25 cellular contexts compared by ENCODE assay signal in the genomic region with DNA sequence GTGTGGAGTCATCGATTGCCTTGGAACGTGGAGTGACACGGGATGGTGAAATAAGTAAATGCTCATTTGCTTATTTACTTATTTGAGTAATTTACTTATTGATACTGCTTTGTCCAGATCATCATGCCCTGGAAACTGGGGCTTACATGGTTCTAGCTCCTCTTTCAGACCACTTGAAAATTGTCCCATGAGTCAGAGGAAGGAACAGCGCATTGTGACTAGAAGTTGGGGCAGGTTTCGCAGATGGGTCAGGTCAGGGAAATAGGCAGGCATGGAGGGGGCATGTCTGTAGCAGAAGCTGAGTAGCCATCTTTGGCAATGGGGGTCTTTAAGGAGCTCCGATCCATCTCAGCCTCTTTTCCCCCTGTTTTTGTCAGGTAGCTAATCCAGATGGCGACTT.
A peak's percentile ranks its signal among the peaks of the same experiment; 100 is the strongest.
DNase-seq lines count a peak whose midpoint lies in the region; ATAC-seq, FAIRE-seq and TF ChIP-seq lines count a peak whose summit lies in the region.
"Had no signal": no experiment of that assay in that cellular context is flagged by ENCODE, and none has a peak within 500 bp of the region (broad histone marks: within the 10 kb centered on the region; RNA-seq: fewer than 3 reads in every experiment).

No MANE protein-coding gene starts in this region.

- H3K27me3 Mint-ChIP-seq in activated CD8-positive, alpha-beta T cell treated with anti-CD3 and anti-CD28 coated beads for 36 hours, result no peaks in the 10 kb centered on the region
- H3K27me3 Mint-ChIP-seq in activated CD8-positive, alpha-beta T cell treated with anti-CD3 and anti-CD28 coated beads, Interleukin-2, amount 10 ng/mL, durations not matched to agents 7 days and 5 days (ENCODE audit: low read depth), result no peaks in the 10 kb centered on the region
- H3K27me3 Mint-ChIP-seq: central memory CD8-positive, alpha-beta T cell; dendritic cell treated with granulocyte-macrophage colony-stimulating factor and Interleukin-4, amounts not matched to agents 40 ng/mL and 50 ng/mL, for 4 days; naive B cell had no signal

- intact Hi-C loops in activated CD8-positive, alpha-beta T cell treated with anti-CD3 and anti-CD28 coated beads for 36 hours (cut with micrococcal nuclease), result no loop called here
- intact Hi-C loops in left colon (cut with DNase I, micrococcal nuclease), result no loop called here

- H3K4me2 ChIP-seq in Loucy (ENCODE audit: low read depth, low read length, poor library complexity, severe bottlenecking), result peak overlapping the region; percentile 59
- H3K4me2 ChIP-seq: PC-9 had no signal

- no peak for ATAC-seq in activated CD8-positive, alpha-beta T cell treated with anti-CD3 and anti-CD28 coated beads for 36 hours
- no peak for ATAC-seq in activated CD8-positive, alpha-beta T cell treated with anti-CD3 and anti-CD28 coated beads, Interleukin-2, amount 10 ng/mL, durations not matched to agents 7 days and 5 days
- ATAC-seq in GM19395 (IDR thresholded peaks at IDR 0.05; ENCODE audit: unreplicated experiment), result peak; percentile 4
- ATAC-seq in left colon, result no peak

- H3K27ac ChIP-seq in neutrophil, result peak overlapping the region; percentile 34
- H3K27ac ChIP-seq: GM23248, PC-9, vagina had no signal

- H3K9me2 ChIP-seq in Loucy (replicated peaks; ENCODE audit: low read depth, low read length), result no peaks in the 10 kb centered on the region

- H3K4me1 ChIP-seq in Loucy (ENCODE audit: insufficient read depth, low read length, poor library complexity, severe bottlenecking) (peaks cover 19% of the 10 kb centered on the region), neutrophil (ENCODE audit: control insufficient read depth in 1 of 2, insufficient read depth in 1 of 2, low read depth in 1 of 2, low read length in 1 of 2) (no peaks in the 10 kb centered on the region)
- H3K4me1 ChIP-seq: vagina had no signal

- no peak overlapping the region for H3K9ac ChIP-seq in Loucy (ENCODE audit: low read depth, low read length, poor library complexity, severe bottlenecking)
- H3K9ac ChIP-seq: GM23248 had no signal

- H3K9me3 ChIP-seq in Loucy (ENCODE audit: insufficient read depth, low read depth, low read length), result no peaks in the 10 kb centered on the region
- H3K9me3 ChIP-seq in neutrophil, result peaks cover 8% of the 10 kb centered on the region
- H3K9me3 ChIP-seq: MG63, vagina had no signal

- H3K27me3 ChIP-seq in Loucy (ENCODE audit: insufficient read depth, low read length, poor library complexity, severe bottlenecking), result no peaks in the 10 kb centered on the region
- no peaks in the 10 kb centered on the region for H3K27me3 ChIP-seq in neutrophil
- H3K27me3 ChIP-seq: vagina had no signal

- H3F3A ChIP-seq in Loucy (ENCODE audit: low read depth), result peaks cover 5% of the 10 kb centered on the region; the same call in 1 of the 2 replicates

- peaks cover 43% of the 10 kb centered on the region for H3K4me1 Mint-ChIP-seq in activated CD8-positive, alpha-beta T cell treated with anti-CD3 and anti-CD28 coated beads for 36 hours (ENCODE audit: low read depth)
- peaks cover 25% of the 10 kb centered on the region for H3K4me1 Mint-ChIP-seq in activated CD8-positive, alpha-beta T cell treated with anti-CD3 and anti-CD28 coated beads, Interleukin-2, amount 10 ng/mL, durations not matched to agents 7 days and 5 days (ENCODE audit: low read depth)

- H3K27ac Mint-ChIP-seq in activated CD8-positive, alpha-beta T cell treated with anti-CD3 and anti-CD28 coated beads for 36 hours, result peak overlapping the region; percentile 71
- no peak overlapping the region for H3K27ac Mint-ChIP-seq in activated CD8-positive, alpha-beta T cell treated with anti-CD3 and anti-CD28 coated beads, Interleukin-2, amount 10 ng/mL, durations not matched to agents 7 days and 5 days
- H3K27ac Mint-ChIP-seq: activated T-helper 2 cell treated with anti-CD3 and anti-CD28 coated beads, Interferon-gamma antibody, Interleukin-2, Interleukin-4, amounts not matched to agents 10 μg/mL and 5 μg/mL and 100 μg/mL, durations not matched to agents 14 hours and 24 hours and 36 hours; dendritic cell treated with granulocyte-macrophage colony-stimulating factor and Interleukin-4, amounts not matched to agents 40 ng/mL and 50 ng/mL, for 4 days; naive B cell had no signal

- no peak for DNase-seq in activated CD8-positive, alpha-beta T cell treated with anti-CD3 and anti-CD28 coated beads for 36 hours
- no peak for DNase-seq in activated CD8-positive, alpha-beta T cell treated with anti-CD3 and anti-CD28 coated beads, Interleukin-2, amount 10 ng/mL, durations not matched to agents 7 days and 5 days
- DNase-seq in left colon (no peak), urothelium cell line (ENCODE audit: low spot score) (no peak), CD1c-positive myeloid dendritic cell (ENCODE audit: extremely low spot score) (no peak)
- DNase-seq: activated CD8-positive, alpha-beta memory T cell treated with anti-CD3 and anti-CD28 coated beads, Interleukin-2, amount 50 U/mL, for 4 hours; DMS53; GM23248; hippocampal formation; MG63; naive B cell; NCI-H1105 treated with DMSO at 0.1 percent for 48 hours; NCI-H2029; NCI-H526 treated with DMSO at 0.1 percent for 48 hours; PC-9; SHP77; stimulated activated naive CD4-positive, alpha-beta T cell treated with Interleukin-2 at 50 U/mL for 16 hours had no signal

- POLR2A ChIA-PET in activated CD8-positive, alpha-beta T cell treated with anti-CD3 and anti-CD28 coated beads for 36 hours (lab: Charles Lee), result interaction anchor here (0.8 kb wide), 1 partner anchor 73 kb away, joined by 3 read pairs; no protein-coding TSS in a partner anchor
- POLR2A ChIA-PET in activated CD8-positive, alpha-beta T cell treated with anti-CD3 and anti-CD28 coated beads, Interleukin-2, amount 10 ng/mL, durations not matched to agents 7 days and 5 days (lab: Charles Lee), result interaction anchor here (0.5 to 0.6 kb wide), 2 partner anchors 214 to 237 kb away, joined by 3 to 5 read pairs; no protein-coding TSS in a partner anchor

- H3K4me3 Mint-ChIP-seq in activated CD8-positive, alpha-beta T cell treated with anti-CD3 and anti-CD28 coated beads for 36 hours, result no peak overlapping the region
- no peak overlapping the region for H3K4me3 Mint-ChIP-seq in activated CD8-positive, alpha-beta T cell treated with anti-CD3 and anti-CD28 coated beads, Interleukin-2, amount 10 ng/mL, durations not matched to agents 7 days and 5 days
- H3K4me3 Mint-ChIP-seq: central memory CD8-positive, alpha-beta T cell; dendritic cell treated with granulocyte-macrophage colony-stimulating factor and Interleukin-4, amounts not matched to agents 40 ng/mL and 50 ng/mL, for 4 days; naive B cell had no signal

- peaks cover 47% of the 10 kb centered on the region for H3K36me3 Mint-ChIP-seq in activated CD8-positive, alpha-beta T cell treated with anti-CD3 and anti-CD28 coated beads for 36 hours (ENCODE audit: low read depth)
- peaks cover 78% of the 10 kb centered on the region for H3K36me3 Mint-ChIP-seq in activated CD8-positive, alpha-beta T cell treated with anti-CD3 and anti-CD28 coated beads, Interleukin-2, amount 10 ng/mL, durations not matched to agents 7 days and 5 days (ENCODE audit: low read depth)

- H2AFZ ChIP-seq in Loucy (ENCODE audit: low read length), result no peak overlapping the region
- H2AFZ ChIP-seq: GM23248, PC-9 had no signal

- H3K36me3 ChIP-seq in Loucy (ENCODE audit: insufficient read depth, low read length), result peaks cover 92% of the 10 kb centered on the region
- H3K36me3 ChIP-seq in neutrophil, result peaks cover 100% of the 10 kb centered on the region
- H3K36me3 ChIP-seq: MG63 had no signal

- no peak for FAIRE-seq in urothelium cell line (lab: Jason Lieb, UNC)
- FAIRE-seq: G401.6 had no signal

- H3K9me3 Mint-ChIP-seq in activated CD8-positive, alpha-beta T cell treated with anti-CD3 and anti-CD28 coated beads for 36 hours, result no peaks in the 10 kb centered on the region
- no peaks in the 10 kb centered on the region for H3K9me3 Mint-ChIP-seq in activated CD8-positive, alpha-beta T cell treated with anti-CD3 and anti-CD28 coated beads, Interleukin-2, amount 10 ng/mL, durations not matched to agents 7 days and 5 days (ENCODE audit: insufficient read depth)
- H3K9me3 Mint-ChIP-seq: activated T-helper 2 cell treated with anti-CD3 and anti-CD28 coated beads, Interferon-gamma antibody, Interleukin-2, Interleukin-4, amounts not matched to agents 10 μg/mL and 5 μg/mL and 100 μg/mL, durations not matched to agents 14 hours and 24 hours and 36 hours; central memory CD8-positive, alpha-beta T cell; dendritic cell treated with granulocyte-macrophage colony-stimulating factor and Interleukin-4, amounts not matched to agents 40 ng/mL and 50 ng/mL, for 4 days; naive B cell had no signal

- CTCF ChIA-PET in activated CD8-positive, alpha-beta T cell treated with anti-CD3 and anti-CD28 coated beads for 36 hours (lab: Charles Lee), result interaction anchor here (0.8 to 1.5 kb wide), 3 partner anchors 14 to 89 kb away, joined by 3 read pairs; no protein-coding TSS in a partner anchor
- CTCF ChIA-PET in activated CD8-positive, alpha-beta T cell treated with anti-CD3 and anti-CD28 coated beads, Interleukin-2, amount 10 ng/mL, durations not matched to agents 7 days and 5 days (lab: Charles Lee), result interaction anchor here (1.2 kb wide), 1 partner anchor 34 kb away, joined by 3 read pairs; no protein-coding TSS in a partner anchor

- no peak for TF ChIP-seq CTCF in activated CD8-positive, alpha-beta T cell treated with anti-CD3 and anti-CD28 coated beads for 36 hours (IDR thresholded peaks at IDR 0.05)
- TF ChIP-seq CTCF in Loucy (conservative IDR thresholded peaks at IDR 0.05; ENCODE audit: low read length) (no peak), neutrophil (IDR thresholded peaks at IDR 0.05) (no peak)

- no peaks in the 10 kb centered on the region for H4K20me1 ChIP-seq in Loucy (ENCODE audit: insufficient read depth, low read length, poor library complexity, severe bottlenecking)

- H3K79me2 ChIP-seq in Loucy (ENCODE audit: insufficient read depth, low read length), result no peaks in the 10 kb centered on the region

- H3K4me3 ChIP-seq in Loucy (ENCODE audit: low read length, poor library complexity, severe bottlenecking) (no peak overlapping the region), neutrophil (ENCODE audit: low read depth in 1 of 2, low read length in 1 of 2) (no peak overlapping the region)
- H3K4me3 ChIP-seq: GM23248, MG63, PC-9, vagina had no signal
